25 cellular contexts compared by ENCODE assay signal in the genomic region with DNA sequence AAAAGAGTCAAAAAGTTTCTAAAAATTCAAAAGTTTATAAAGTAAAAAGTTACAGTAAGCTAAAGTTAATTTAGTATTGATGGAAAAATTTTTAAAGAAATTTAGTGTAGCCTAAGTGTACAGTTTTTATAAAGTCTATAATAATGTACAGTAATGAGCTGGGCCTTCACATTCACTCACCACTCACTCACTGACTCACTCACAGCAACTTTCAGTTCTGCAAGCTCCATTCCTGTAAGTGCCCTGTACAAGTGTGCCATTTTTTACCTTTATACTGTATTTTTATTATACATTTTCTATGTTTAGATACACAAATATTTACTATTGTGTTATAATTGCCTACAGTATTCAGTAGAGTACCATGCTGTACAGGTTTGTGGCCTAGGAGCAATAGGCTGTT.
"Had no signal": no experiment of that assay in that cellular context is flagged by ENCODE, and none has a peak within 500 bp of the region (broad histone marks: within the 10 kb centered on the region; RNA-seq: fewer than 3 reads in every experiment).

No MANE protein-coding gene starts in this region.

- H3K4me1 ChIP-seq: left lung, pancreas, right lobe of liver, upper lobe of left lung had no signal

- H3K36me3 Mint-ChIP-seq: brain; natural killer cell treated with Interleukin-12 subunit alpha and Interleukin-12 subunit beta and Interleukin-15 and Interleukin-18, amount 100 ng/mL, for 72 hours; stimulated activated effector memory CD8-positive, alpha-beta T cell treated with anti-CD3 and anti-CD28 coated beads, Interleukin-12 subunit alpha, Interleukin-12 subunit beta, amount 100 ng/mL, for 72 hours had no signal

- H3K36me3 ChIP-seq: left lung, neutrophil, pancreas, right lobe of liver, thoracic aorta, upper lobe of left lung had no signal

- H3K27ac Mint-ChIP-seq: activated naive CD8-positive, alpha-beta T cell treated with anti-CD3 and anti-CD28 coated beads, Interleukin-2, amount 50 U/mL, for 24 hours; activated T-helper 2 cell treated with anti-CD3 and anti-CD28 coated beads, Interferon-gamma antibody, Interleukin-2, Interleukin-4, amounts not matched to agents 10 μg/mL and 5 μg/mL and 100 μg/mL, durations not matched to agents 14 hours and 24 hours and 36 hours; brain; mesothelial cell of epicardium; natural killer cell treated with Interleukin-12 subunit alpha and Interleukin-12 subunit beta and Interleukin-15 and Interleukin-18, amount 100 ng/mL, for 72 hours; stimulated activated effector memory CD8-positive, alpha-beta T cell treated with anti-CD3 and anti-CD28 coated beads, Interleukin-12 subunit alpha, Interleukin-12 subunit beta, amount 100 ng/mL, for 72 hours had no signal

- H3K27ac ChIP-seq: dorsolateral prefrontal cortex, epithelial cell of prostate, left lung, neutrophil, pancreas, right lobe of liver, thoracic aorta, upper lobe of left lung had no signal

- DNase-seq: activated CD4-positive, alpha-beta T cell treated with anti-CD3 and anti-CD28 coated beads, Interleukin-2, amount 50 U/mL, for 4 hours; activated naive CD4-positive, alpha-beta T cell treated with Interleukin-2 at 50 U/mL for 16 hours; activated naive CD8-positive, alpha-beta T cell treated with anti-CD3 and anti-CD28 coated beads, Interleukin-2, amount 50 U/mL, for 24 hours; anterior cingulate cortex; central memory CD4-positive, alpha-beta T cell; dorsolateral prefrontal cortex; foreskin melanocyte; head of caudate nucleus; kidney; left lung; pancreas; right lobe of liver; small intestine; stimulated activated CD4-positive, alpha-beta T cell treated with anti-CD3 and anti-CD28 coated beads, Interleukin-4, amount 100 ng/mL, for 24 hours; T-helper 1 cell; T-helper 9 cell; upper lobe of left lung had no signal

- H3K4me3 Mint-ChIP-seq: activated naive CD8-positive, alpha-beta T cell treated with anti-CD3 and anti-CD28 coated beads, Interleukin-2, amount 50 U/mL, for 24 hours; brain; mesothelial cell of epicardium; natural killer cell treated with Interleukin-12 subunit alpha and Interleukin-12 subunit beta and Interleukin-15 and Interleukin-18, amount 100 ng/mL, for 72 hours; stimulated activated effector memory CD8-positive, alpha-beta T cell treated with anti-CD3 and anti-CD28 coated beads, Interleukin-12 subunit alpha, Interleukin-12 subunit beta, amount 100 ng/mL, for 72 hours had no signal

- H3K27me3 ChIP-seq: left lung, neutrophil, pancreas, right lobe of liver, upper lobe of left lung had no signal

- H3K9me3 Mint-ChIP-seq: stimulated activated effector memory CD8-positive, alpha-beta T cell treated with anti-CD3 and anti-CD28 coated beads, Interleukin-12 subunit alpha, Interleukin-12 subunit beta, amount 100 ng/mL, for 72 hours had no signal

- ATAC-seq: activated naive CD8-positive, alpha-beta T cell treated with anti-CD3 and anti-CD28 coated beads, Interleukin-2, amount 50 U/mL, for 24 hours; left lung; natural killer cell treated with Interleukin-12 subunit alpha and Interleukin-12 subunit beta and Interleukin-15 and Interleukin-18, amount 100 ng/mL, for 72 hours; pancreas; right lobe of liver; stimulated activated effector memory CD8-positive, alpha-beta T cell treated with anti-CD3 and anti-CD28 coated beads, Interleukin-12 subunit alpha, Interleukin-12 subunit beta, amount 100 ng/mL, for 72 hours had no signal

- H3K9me3 ChIP-seq: left lung, neutrophil, pancreas, right lobe of liver, thoracic aorta, upper lobe of left lung had no signal

- H3K27me3 Mint-ChIP-seq: activated naive CD8-positive, alpha-beta T cell treated with anti-CD3 and anti-CD28 coated beads, Interleukin-2, amount 50 U/mL, for 24 hours; brain; natural killer cell treated with Interleukin-12 subunit alpha and Interleukin-12 subunit beta and Interleukin-15 and Interleukin-18, amount 100 ng/mL, for 72 hours had no signal

- H3K4me3 ChIP-seq: dorsolateral prefrontal cortex, left lung, pancreas, right lobe of liver, thoracic aorta, upper lobe of left lung had no signal

- H3K4me1 Mint-ChIP-seq: activated naive CD8-positive, alpha-beta T cell treated with anti-CD3 and anti-CD28 coated beads, Interleukin-2, amount 50 U/mL, for 24 hours; brain; mesothelial cell of epicardium; stimulated activated effector memory CD8-positive, alpha-beta T cell treated with anti-CD3 and anti-CD28 coated beads, Interleukin-12 subunit alpha, Interleukin-12 subunit beta, amount 100 ng/mL, for 72 hours had no signal
